ENCODE assay signal across 2 cellular contexts in genomic region chr20:49624988-49625387, GRCh38. TPM values are rescaled to one million over a fixed set of nuclear protein-coding genes. Genes with fewer than 3 reads are reported as not detected.
"Had no signal": no experiment of that assay in that cellular context is flagged by ENCODE, and none has a peak within 500 bp of the region (broad histone marks: within the 10 kb centered on the region; RNA-seq: fewer than 3 reads in every experiment).

No MANE protein-coding gene starts in this region.

RNA-seq across cellular contexts. Expression of gene PTGIS, which starts 57.1 kb away (rescaled TPM):
- total RNA-seq: MCF 10A, NCI-H460 had no signal
